In the genomic region with DNA sequence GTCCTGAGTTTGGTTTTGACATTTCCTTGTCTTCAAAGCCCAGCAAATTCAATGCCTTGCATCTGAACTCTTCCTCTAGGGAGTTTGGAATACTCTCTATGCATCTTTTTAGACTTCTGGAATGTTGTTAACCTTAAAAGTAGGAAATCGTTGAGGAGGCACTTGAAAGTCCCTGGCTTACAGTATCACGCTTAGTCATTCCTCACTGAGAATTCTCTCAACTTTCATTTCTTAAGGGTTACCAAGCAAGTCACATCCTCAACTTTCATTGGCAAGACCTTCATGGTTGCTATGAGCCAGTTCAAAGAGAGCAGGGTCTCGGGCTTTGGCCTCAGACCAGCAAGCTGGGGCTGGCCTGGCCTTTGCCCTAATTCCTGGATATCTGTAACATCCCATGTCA, we compare ENCODE assay signal across 17 cellular contexts.
"Had no signal": no experiment of that assay in that cellular context is flagged by ENCODE, and none has a peak within 500 bp of the region (broad histone marks: within the 10 kb centered on the region; RNA-seq: fewer than 3 reads in every experiment).

No MANE protein-coding gene starts in this region.

- H3K27ac ChIP-seq: breast epithelium, gastrocnemius medialis, heart left ventricle, neural progenitor cell, ovary, testis, upper lobe of left lung had no signal

- H2AFZ ChIP-seq: neural progenitor cell had no signal

- DNase-seq: activated CD4-positive, CD25-positive, alpha-beta regulatory T cell treated with anti-CD3 and anti-CD28 coated beads, Interleukin-2, amount 50 U/mL, for 72 hours; activated naive CD4-positive, alpha-beta T cell treated with Interleukin-2 at 50 U/mL for 16 hours; activated T-cell treated with anti-CD3 and anti-CD28 coated beads for 4 hours; gastrocnemius medialis; heart left ventricle; immature natural killer cell; left colon; stimulated activated naive CD8-positive, alpha-beta T cell treated with anti-CD3 and anti-CD28 coated beads, Interleukin-15, amount 100 ng/mL, for 72 hours; SW 1271; testis; upper lobe of left lung had no signal

- H3K36me3 ChIP-seq: breast epithelium, gastrocnemius medialis, heart left ventricle, neural progenitor cell, ovary, upper lobe of left lung had no signal

- H3K4me2 ChIP-seq: neural progenitor cell had no signal

- H3K9ac ChIP-seq: neural progenitor cell had no signal

- H3K4me1 ChIP-seq: breast epithelium, gastrocnemius medialis, neural progenitor cell had no signal

- H3K4me3 ChIP-seq: breast epithelium, gastrocnemius medialis, heart left ventricle, neural progenitor cell, ovary, testis, upper lobe of left lung had no signal

- H3K9me3 ChIP-seq: breast epithelium, gastrocnemius medialis, ovary, testis, upper lobe of left lung had no signal

- H3K27me3 ChIP-seq: breast epithelium, gastrocnemius medialis, neural progenitor cell, ovary, testis, upper lobe of left lung had no signal

- ATAC-seq: activated T-helper 17 cell treated with anti-CD3 and anti-CD28 coated beads, Interleukin-2, amount 50 U/mL, for 72 hours; esophagus mucosa; gastrocnemius medialis; heart left ventricle; left colon; sciatic nerve; stimulated activated naive CD8-positive, alpha-beta T cell treated with anti-CD3 and anti-CD28 coated beads, Interleukin-15, amount 100 ng/mL, for 72 hours had no signal
